Comparison of ENCODE assay signal across 8 cellular contexts in the genomic region with DNA sequence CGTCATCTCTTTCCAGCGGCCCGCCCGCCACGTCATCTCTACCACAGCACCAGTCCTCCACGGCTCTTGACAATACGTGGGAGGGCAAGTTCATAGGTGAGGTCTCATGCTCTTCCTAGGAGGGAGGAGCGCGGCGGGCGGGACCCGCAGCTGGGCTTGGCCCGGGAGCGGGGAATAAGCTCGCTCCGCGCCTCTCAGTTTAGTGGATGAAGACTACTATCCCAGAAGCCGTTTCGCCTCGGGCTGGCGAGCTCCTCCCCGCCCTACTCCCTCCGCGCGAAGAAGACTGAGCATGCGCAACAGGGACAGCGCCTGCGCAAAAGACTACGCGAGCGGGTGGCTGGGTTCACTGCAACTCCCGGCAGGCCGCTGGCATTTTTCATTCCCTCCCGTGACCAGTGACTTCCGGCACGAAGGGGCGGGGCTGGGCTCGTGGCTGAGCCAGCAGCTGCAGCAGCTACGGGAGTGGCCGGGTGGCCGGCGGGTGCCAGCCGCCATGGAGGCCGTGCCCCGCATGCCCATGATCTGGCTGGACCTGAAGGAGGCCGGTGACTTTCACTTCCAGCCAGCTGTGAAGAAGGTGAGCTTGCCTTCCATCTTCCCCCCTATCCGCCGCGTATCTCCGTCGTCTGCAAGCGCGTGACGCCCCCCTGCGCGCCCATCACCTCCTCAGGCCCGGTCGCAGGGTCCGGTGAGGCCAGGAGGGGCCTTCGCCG. TPM values are rescaled to one million over a fixed set of nuclear protein-coding genes. Genes with fewer than 3 reads are reported as not detected.
A peak's percentile ranks its signal among the peaks of the same experiment; 100 is the strongest.
DNase-seq lines count a peak whose midpoint lies in the region; TF ChIP-seq lines count a peak whose summit lies in the region.

A gene with protein sequence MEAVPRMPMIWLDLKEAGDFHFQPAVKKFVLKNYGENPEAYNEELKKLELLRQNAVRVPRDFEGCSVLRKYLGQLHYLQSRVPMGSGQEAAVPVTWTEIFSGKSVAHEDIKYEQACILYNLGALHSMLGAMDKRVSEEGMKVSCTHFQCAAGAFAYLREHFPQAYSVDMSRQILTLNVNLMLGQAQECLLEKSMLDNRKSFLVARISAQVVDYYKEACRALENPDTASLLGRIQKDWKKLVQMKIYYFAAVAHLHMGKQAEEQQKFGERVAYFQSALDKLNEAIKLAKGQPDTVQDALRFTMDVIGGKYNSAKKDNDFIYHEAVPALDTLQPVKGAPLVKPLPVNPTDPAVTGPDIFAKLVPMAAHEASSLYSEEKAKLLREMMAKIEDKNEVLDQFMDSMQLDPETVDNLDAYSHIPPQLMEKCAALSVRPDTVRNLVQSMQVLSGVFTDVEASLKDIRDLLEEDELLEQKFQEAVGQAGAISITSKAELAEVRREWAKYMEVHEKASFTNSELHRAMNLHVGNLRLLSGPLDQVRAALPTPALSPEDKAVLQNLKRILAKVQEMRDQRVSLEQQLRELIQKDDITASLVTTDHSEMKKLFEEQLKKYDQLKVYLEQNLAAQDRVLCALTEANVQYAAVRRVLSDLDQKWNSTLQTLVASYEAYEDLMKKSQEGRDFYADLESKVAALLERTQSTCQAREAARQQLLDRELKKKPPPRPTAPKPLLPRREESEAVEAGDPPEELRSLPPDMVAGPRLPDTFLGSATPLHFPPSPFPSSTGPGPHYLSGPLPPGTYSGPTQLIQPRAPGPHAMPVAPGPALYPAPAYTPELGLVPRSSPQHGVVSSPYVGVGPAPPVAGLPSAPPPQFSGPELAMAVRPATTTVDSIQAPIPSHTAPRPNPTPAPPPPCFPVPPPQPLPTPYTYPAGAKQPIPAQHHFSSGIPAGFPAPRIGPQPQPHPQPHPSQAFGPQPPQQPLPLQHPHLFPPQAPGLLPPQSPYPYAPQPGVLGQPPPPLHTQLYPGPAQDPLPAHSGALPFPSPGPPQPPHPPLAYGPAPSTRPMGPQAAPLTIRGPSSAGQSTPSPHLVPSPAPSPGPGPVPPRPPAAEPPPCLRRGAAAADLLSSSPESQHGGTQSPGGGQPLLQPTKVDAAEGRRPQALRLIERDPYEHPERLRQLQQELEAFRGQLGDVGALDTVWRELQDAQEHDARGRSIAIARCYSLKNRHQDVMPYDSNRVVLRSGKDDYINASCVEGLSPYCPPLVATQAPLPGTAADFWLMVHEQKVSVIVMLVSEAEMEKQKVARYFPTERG (N-terminal part only) (plus strand): TSS at position 421 of the 716 bp plus-strand sequence. CDS start 76 bp downstream, at position 497.

- peak within 1 kb of the TSS; percentile 38 for H2BK15ac ChIP-seq in neuronal stem cell (ENCODE audit: low read length)

- peaks cover 11% of the 10 kb centered on the region for H3K36me3 Mint-ChIP-seq in activated naive CD4-positive, alpha-beta T cell treated with anti-CD3 and anti-CD28 coated beads for 36 hours (ENCODE audit: low read depth)

- peaks cover 0 to 20% of the 10 kb centered on the region in 2 donors for H3K36me3 ChIP-seq in neuronal stem cell (replicated peaks in 1 of 2; ENCODE audit: control insufficient read depth in 2 of 2, insufficient read depth in 2 of 2, low read length in 2 of 2)

- no peak for TF ChIP-seq CTCF in HFF-Myc (IDR thresholded peaks at IDR 0.05; ENCODE audit: low read depth, low read length, missing control alignments)
- TF ChIP-seq CTCF in subcutaneous adipose tissue (IDR thresholded peaks at IDR 0.05; ENCODE audit: low read depth) = no peak

- no CpG with 5 or more reads among the region's 61 CpGs for WGBS in neuronal stem cell (ENCODE audit: extremely low coverage in 2 of 2, insufficient read length in 2 of 2, insufficient replicate concordance in 1 of 2), 2 donors

- H3K27ac Mint-ChIP-seq in activated naive CD4-positive, alpha-beta T cell treated with anti-CD3 and anti-CD28 coated beads for 36 hours = peak within 1 kb of the TSS; percentile 98

- H3K18ac ChIP-seq in neuronal stem cell (ENCODE audit: low read length) = peak within 1 kb of the TSS; percentile 97

- H4K91ac ChIP-seq in neuronal stem cell (ENCODE audit: low read depth, low read length, poor library complexity) = peak within 1 kb of the TSS; percentile 56

- H3K4me1 ChIP-seq in neuronal stem cell (ENCODE audit: control insufficient read depth in 2 of 2, insufficient read depth in 1 of 2, low read depth in 1 of 2, low read length in 2 of 2) = peaks cover 5 to 6% of the 10 kb centered on the region in 2 donors

- H2BK120ac ChIP-seq in neuronal stem cell (ENCODE audit: low read depth, low read length) = no peak within 1 kb of the TSS

- intact Hi-C loops in activated naive CD4-positive, alpha-beta T cell treated with anti-CD3 and anti-CD28 coated beads for 36 hours (cut with micrococcal nuclease) = loop anchor here (1.0 to 5.0 kb wide), 7 partner anchors 41 to 422 kb away; a partner anchor contains a TSS

- H4K8ac ChIP-seq in neuronal stem cell (ENCODE audit: low read depth, low read length) = peak within 1 kb of the TSS; percentile 45

- CTCF ChIA-PET in activated naive CD4-positive, alpha-beta T cell treated with anti-CD3 and anti-CD28 coated beads for 36 hours (lab: Charles Lee) = interaction anchor here (0.9 to 1.2 kb wide), 4 partner anchors 10 to 685 kb away, joined by 3 to 6 read pairs (median 3); no protein-coding TSS in a partner anchor

- no peak within 1 kb of the TSS for H2BK5ac ChIP-seq in neuronal stem cell (ENCODE audit: low read length)

- H3K23ac ChIP-seq in neuronal stem cell (ENCODE audit: low read depth, low read length, poor library complexity) = peak within 1 kb of the TSS; percentile 97

- peak; percentile 99 for DNase-seq in GM03348 (ENCODE audit: low spot score)
- peak; percentile 97 for DNase-seq in HFF-Myc (ENCODE audit: extremely low read depth, low read depth)
- DNase-seq in NAMALWA (ENCODE audit: low spot score) = peak; percentile 95
- peak; percentile 97 for DNase-seq in SK-N-DZ (ENCODE audit: low spot score)
- DNase-seq in activated naive CD4-positive, alpha-beta T cell treated with anti-CD3 and anti-CD28 coated beads for 36 hours = peak; percentile 99
- DNase-seq in foreskin melanocyte = peak; percentile 98
- peak; percentile 99 for DNase-seq in neuronal stem cell (ENCODE audit: low spot score)

- peaks cover 37% of the 10 kb centered on the region for H3K4me1 Mint-ChIP-seq in activated naive CD4-positive, alpha-beta T cell treated with anti-CD3 and anti-CD28 coated beads for 36 hours (ENCODE audit: low read depth)

- peak within 1 kb of the TSS; percentile 33 for H3K27ac ChIP-seq in neuronal stem cell (replicated peaks; ENCODE audit: low read length)

- H3K9me3 ChIP-seq in neuronal stem cell (replicated peaks in 1 of 2; ENCODE audit: control insufficient read depth in 2 of 2, insufficient read depth in 1 of 2, low read depth in 1 of 2, low read length in 2 of 2) = no peaks in the 10 kb centered on the region

- H3K27me3 Mint-ChIP-seq in activated naive CD4-positive, alpha-beta T cell treated with anti-CD3 and anti-CD28 coated beads for 36 hours (ENCODE audit: low read depth) = no peaks in the 10 kb centered on the region

- no peak within 1 kb of the TSS for H2BK12ac ChIP-seq in neuronal stem cell (ENCODE audit: low read length)

- H3K4me3 ChIP-seq in HFF-Myc (replicated peaks; ENCODE audit: low read depth, low read length) (peak within 1 kb of the TSS; percentile 91), neuronal stem cell (ENCODE audit: low read length in 2 of 2) (peak within 1 kb of the TSS; percentile 81 to 95)

- no peaks in the 10 kb centered on the region for H3K9me3 Mint-ChIP-seq in activated naive CD4-positive, alpha-beta T cell treated with anti-CD3 and anti-CD28 coated beads for 36 hours

- peak within 1 kb of the TSS; percentile 28 for H3K14ac ChIP-seq in neuronal stem cell (ENCODE audit: low read length)

- H3K27me3 ChIP-seq in neuronal stem cell (ENCODE audit: control insufficient read depth in 3 of 3, insufficient read depth in 3 of 3, low read depth in 1 of 3, low read length in 3 of 3) = no peaks in the 10 kb centered on the region

- H3K4ac ChIP-seq in neuronal stem cell (ENCODE audit: low read length) = peak within 1 kb of the TSS; percentile 30

- peak within 1 kb of the TSS; percentile 66 for H2AK5ac ChIP-seq in neuronal stem cell (ENCODE audit: low read depth, low read length)

- peak within 1 kb of the TSS; percentile 93 for H2AFZ ChIP-seq in neuronal stem cell (ENCODE audit: low read length)

- peak within 1 kb of the TSS; percentile 100 for H3K4me3 Mint-ChIP-seq in activated naive CD4-positive, alpha-beta T cell treated with anti-CD3 and anti-CD28 coated beads for 36 hours

- H3K79me1 ChIP-seq in neuronal stem cell (ENCODE audit: low read depth, low read length) = peaks cover 3% of the 10 kb centered on the region

- H3K9ac ChIP-seq in neuronal stem cell (ENCODE audit: low read depth, low read length, poor library complexity) = peak within 1 kb of the TSS; percentile 97

- peak within 1 kb of the TSS; percentile 76 for H3K4me2 ChIP-seq in neuronal stem cell (ENCODE audit: insufficient read depth, low read length, poor library complexity, severe bottlenecking)

RNA-seq across cellular contexts. Expression of the gene that starts here (rescaled TPM):
- polyA plus RNA-seq in SK-N-DZ (2014; cell fraction: cytosol; rRNA removed) = 9.1 and 9.9 TPM in 2 replicates
- polyA plus RNA-seq in SK-N-DZ (2014; cell fraction: nucleus; rRNA removed) = 9.2 and 16.5 TPM in 2 replicates
- 10 to 100 TPM; 18.7 to 21.6 TPM for total RNA-seq in activated naive CD4-positive, alpha-beta T cell treated with anti-CD3 and anti-CD28 coated beads for 36 hours
- polyA plus RNA-seq in neuronal stem cell (2013, experiment 1 of 2) = 16.8 TPM
- 16.8 TPM for polyA plus RNA-seq in neuronal stem cell (2013, experiment 2 of 2)
- total RNA-seq in subcutaneous adipose tissue = 10 to 100 TPM; 14.0 to 27.3 (median 19.9) TPM

Comparison
In these comparisons a context has a peak if more than half of its experiments do, and no peak if none do; other contexts are left out.
1. Peak in every context shown above with its lines: DNase-seq, H3K4me3 ChIP-seq and H3K27ac ChIP-seq.